ENCODE assay signal across 18 cellular contexts in the genomic region with DNA sequence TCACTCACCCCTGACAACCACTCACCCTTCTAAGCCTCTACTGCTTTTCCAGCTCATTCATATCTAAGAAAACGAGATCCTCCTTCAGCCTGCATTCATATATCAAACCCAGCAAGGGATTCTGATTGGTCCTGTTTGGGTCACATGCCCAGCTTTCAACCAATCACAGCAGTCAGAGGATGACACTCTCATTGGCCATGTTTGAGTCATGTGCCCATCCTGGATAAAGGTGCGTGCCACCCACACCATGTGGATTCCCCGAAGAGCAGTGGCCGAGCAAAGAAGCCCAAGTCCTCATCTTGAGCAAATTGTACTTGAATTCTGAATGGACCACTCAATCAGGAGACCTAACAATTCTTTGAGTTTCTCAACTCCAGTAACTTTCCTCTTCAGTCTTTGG. TPM values are rescaled to one million over a fixed set of nuclear protein-coding genes. Genes with fewer than 3 reads are reported as not detected.
"Had no signal": no experiment of that assay in that cellular context is flagged by ENCODE, and none has a peak within 500 bp of the region (broad histone marks: within the 10 kb centered on the region; RNA-seq: fewer than 3 reads in every experiment).

No MANE protein-coding gene starts in this region.

- H3K9me3 ChIP-seq: gastrocnemius medialis, heart left ventricle, pancreas, tibial artery, uterus had no signal

- H3K27ac ChIP-seq: cardiac muscle cell, gastrocnemius medialis, heart left ventricle, pancreas, tibial artery, uterus, WERI-Rb-1 had no signal

- DNase-seq: activated CD4-positive, alpha-beta memory T cell treated with anti-CD3 and anti-CD28 coated beads, Interleukin-2, amount 10 ng/mL, durations not matched to agents 7 days and 5 days; activated CD4-positive, alpha-beta T cell treated with anti-CD3 and anti-CD28 coated beads for 36 hours; activated gamma-delta T cell; activated T-cell treated with anti-CD3 and anti-CD28 coated beads, Interleukin-2, amount 50 U/mL, for 48 hours; gastrocnemius medialis; heart left ventricle; immature natural killer cell; mesenchymal stem cell; naive thymus-derived CD8-positive, alpha-beta T cell; pancreas; stimulated activated CD4-positive, alpha-beta T cell treated with anti-CD3 and anti-CD28 coated beads, Interleukin-1b, Interleukin-23, amount 100 ng/mL, for 48 hours; tibial artery; uterus; WERI-Rb-1 had no signal

- H3K4me3 ChIP-seq: cardiac muscle cell, gastrocnemius medialis, heart left ventricle, pancreas, tibial artery, uterus had no signal

- FAIRE-seq: pancreas had no signal

- ATAC-seq: activated CD4-positive, alpha-beta T cell treated with anti-CD3 and anti-CD28 coated beads for 36 hours; activated naive CD4-positive, alpha-beta T cell treated with anti-CD3 and anti-CD28 coated beads, Interleukin-2, amount 50 U/mL, for 72 hours; gastrocnemius medialis; heart left ventricle; naive thymus-derived CD8-positive, alpha-beta T cell; pancreas; stimulated activated memory B cell treated with anti-CD40 and anti-IgM and Interleukin-4, amounts not matched to agents 10 μg/mL and 1 μg/mL and 100 μg/mL, for 72 hours had no signal

- H3K36me3 ChIP-seq: cardiac muscle cell, gastrocnemius medialis, heart left ventricle, pancreas, tibial artery, uterus, WERI-Rb-1 had no signal

- H3K27me3 ChIP-seq: cardiac muscle cell, gastrocnemius medialis, heart left ventricle, pancreas, uterus had no signal

- H3K4me1 ChIP-seq: gastrocnemius medialis, heart left ventricle, pancreas, tibial artery, uterus had no signal

RNA-seq across cellular contexts. Expression of a gene that starts 45.0 kb away (rescaled TPM):
- total RNA-seq: activated CD4-positive, alpha-beta memory T cell treated with anti-CD3 and anti-CD28 coated beads, Interleukin-2, amount 10 ng/mL, durations not matched to agents 7 days and 5 days; activated CD4-positive, alpha-beta T cell treated with anti-CD3 and anti-CD28 coated beads for 36 hours; activated naive CD4-positive, alpha-beta T cell treated with anti-CD3 and anti-CD28 coated beads, Interleukin-2, amount 50 U/mL, for 72 hours; cardiac muscle cell; liver; naive thymus-derived CD8-positive, alpha-beta T cell had no signal
- polyA plus RNA-seq: cardiac muscle cell; immature natural killer cell; liver; naive thymus-derived CD8-positive, alpha-beta T cell had no signal
